In the genomic region with DNA sequence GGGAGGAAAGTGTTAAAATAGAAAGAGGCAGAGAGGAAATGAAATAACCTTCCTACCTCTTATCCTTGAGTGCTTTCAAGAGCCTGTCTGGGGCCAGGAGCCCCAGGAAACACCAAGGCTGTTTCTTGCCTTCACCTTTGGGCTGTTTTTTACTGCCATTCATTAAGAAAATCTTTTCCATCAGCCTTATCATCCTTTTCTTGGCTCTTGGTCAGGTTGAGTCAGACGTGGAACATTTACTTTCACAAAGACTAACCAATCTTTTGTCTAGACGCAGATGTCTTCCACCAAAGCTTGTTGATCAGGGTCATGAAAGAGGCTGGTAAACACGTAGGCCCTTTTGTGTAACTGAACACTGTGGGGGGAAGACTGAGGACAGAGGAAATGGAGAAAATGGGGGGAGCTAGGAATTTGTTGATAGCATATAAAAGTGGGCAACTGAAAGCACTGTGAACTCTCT, we compare ENCODE assay signal across 10 cellular contexts.
A peak's percentile ranks its signal among the peaks of the same experiment; 100 is the strongest.
DNase-seq lines count a peak whose midpoint lies in the region; ATAC-seq and TF ChIP-seq lines count a peak whose summit lies in the region.
"Had no signal": no experiment of that assay in that cellular context is flagged by ENCODE, and none has a peak within 500 bp of the region (broad histone marks: within the 10 kb centered on the region; RNA-seq: fewer than 3 reads in every experiment).

No MANE protein-coding gene starts in this region.

- H3K27me3 ChIP-seq in GM23338 (ENCODE audit: insufficient read depth) (no peaks in the 10 kb centered on the region), Panc1 (ENCODE audit: control insufficient read depth, insufficient read depth, low read length) (no peaks in the 10 kb centered on the region), left lung (no peaks in the 10 kb centered on the region)

- H3K36me3 Mint-ChIP-seq in GM23338 (ENCODE audit: low read depth) (no peaks in the 10 kb centered on the region), glutamatergic neuron (ENCODE audit: unreplicated experiment) (no peaks in the 10 kb centered on the region)

- H3K4me1 ChIP-seq in GM23338 (ENCODE audit: insufficient read depth): peaks cover 12% of the 10 kb centered on the region
- H3K4me1 ChIP-seq in Panc1 (ENCODE audit: control insufficient read depth, insufficient read depth, low read length): peaks cover 4% of the 10 kb centered on the region; the same call in 1 of the 2 replicates
- H3K4me1 ChIP-seq in left lung: peaks cover 29 to 64% of the 10 kb centered on the region in 2 donors

- no peaks in the 10 kb centered on the region for H4K20me1 ChIP-seq in GM23338 (replicated peaks; ENCODE audit: insufficient read depth)

- no peaks in the 10 kb centered on the region for H3F3A ChIP-seq in GM23338 (replicated peaks; ENCODE audit: low read depth)

- POLR2A ChIA-PET in Panc1 (lab: Charles Lee): no interaction called here

- CTCF ChIA-PET in Panc1 (lab: Charles Lee): no interaction called here

- peak overlapping the region; percentile 90 for H2AFZ ChIP-seq in GM23338

- H3K27ac ChIP-seq in GM23338 (ENCODE audit: low read depth) (no peak overlapping the region), Panc1 (ENCODE audit: low read length) (0 out of 2 replicates have a peak overlapping the region, but pooled peaks have one; percentile 41), left lung (peak overlapping the region; percentile 24 to 61)

- no peaks in the 10 kb centered on the region for H3K9me3 ChIP-seq in Panc1 (ENCODE audit: control insufficient read depth, insufficient read depth, low read depth, low read length)
- H3K9me3 ChIP-seq in left lung: no peaks in the 10 kb centered on the region

- H3K4me3 ChIP-seq in GM23338: no peak overlapping the region
- H3K4me3 ChIP-seq in Panc1 (ENCODE audit: low read depth in 2 of 2, low read length in 2 of 2): no peak overlapping the region
- H3K4me3 ChIP-seq in left lung: no peak overlapping the region

- H3K4me2 ChIP-seq in GM23338: no peak overlapping the region

- intact Hi-C loops in Panc1 (cut with micrococcal nuclease; ENCODE audit: unreplicated experiment) (no loop called here), left lung (cut with DNase I) (no loop called here), sciatic nerve (cut with DNase I) (no loop called here)

- H3K4me3 Mint-ChIP-seq in GM23338 (no peak overlapping the region), glutamatergic neuron (ENCODE audit: unreplicated experiment) (no peak overlapping the region)
- H3K4me3 Mint-ChIP-seq: activated CD4-positive, alpha-beta T cell treated with anti-CD3 and anti-CD28 coated beads, Interleukin-2, amount 10 ng/mL, durations not matched to agents 7 days and 5 days had no signal

- H3K4me1 Mint-ChIP-seq in GM23338: peaks cover 18% of the 10 kb centered on the region
- peaks cover 7% of the 10 kb centered on the region for H3K4me1 Mint-ChIP-seq in glutamatergic neuron (ENCODE audit: low read depth, unreplicated experiment)

- H3K9me3 Mint-ChIP-seq in GM23338: no peaks in the 10 kb centered on the region
- H3K9me3 Mint-ChIP-seq in glutamatergic neuron (ENCODE audit: unreplicated experiment): no peaks in the 10 kb centered on the region
- H3K9me3 Mint-ChIP-seq: activated CD4-positive, alpha-beta T cell treated with anti-CD3 and anti-CD28 coated beads, Interleukin-2, amount 10 ng/mL, durations not matched to agents 7 days and 5 days had no signal

- in situ Hi-C loops in Panc1 (cut with HindIII; ENCODE audit: low pct_unique_long_range_greater_than_20kb, low sequenced_read_pairs): no loop called here

- H3K27ac Mint-ChIP-seq in GM23338 (peak overlapping the region; percentile 51; the same call in 1 of the 2 replicates), glutamatergic neuron (ENCODE audit: unreplicated experiment) (no peak overlapping the region)
- H3K27ac Mint-ChIP-seq: activated CD4-positive, alpha-beta T cell treated with anti-CD3 and anti-CD28 coated beads, Interleukin-2, amount 10 ng/mL, durations not matched to agents 7 days and 5 days had no signal

- no peaks in the 10 kb centered on the region for H3K79me2 ChIP-seq in GM23338 (replicated peaks; ENCODE audit: insufficient read depth)

- peaks cover 22% of the 10 kb centered on the region for H3K9me2 ChIP-seq in GM23338 (ENCODE audit: insufficient read depth)

- no TSS peak for BruUV-seq in Panc1 (replicated peaks; lab: Mats Ljungman, UMichigan)

- peak; percentile 92 for DNase-seq in EH (ENCODE audit: low read depth)
- DNase-seq in GM23338 (ENCODE audit: low spot score): no peak
- DNase-seq in Panc1 (ENCODE audit: low read depth, low spot score): no peak
- no peak for DNase-seq in left lung
- no peak for DNase-seq in sciatic nerve (ENCODE audit: low spot score)
- no peak for DNase-seq in NCI-H510A treated with DMSO at 0.1 percent for 48 hours (lab: John Stamatoyannopoulos, UW)
- DNase-seq in glutamatergic neuron: no peak
- no peak for DNase-seq in NCI-H2081 (lab: John Stamatoyannopoulos, UW)
- DNase-seq: activated CD4-positive, alpha-beta T cell treated with anti-CD3 and anti-CD28 coated beads, Interleukin-2, amount 10 ng/mL, durations not matched to agents 7 days and 5 days; nucleus accumbens had no signal

- TF ChIP-seq CTCF in GM23338 (conservative IDR thresholded peaks at IDR 0.05; ENCODE audit: low read depth in 2 of 2): no peak
- TF ChIP-seq CTCF in Panc1 (IDR thresholded peaks at IDR 0.05): no peak
- no peak for TF ChIP-seq CTCF in left lung (IDR thresholded peaks at IDR 0.05)
- TF ChIP-seq CTCF in glutamatergic neuron (IDR thresholded peaks at IDR 0.05; ENCODE audit: partially characterized antibody, unreplicated experiment): no peak

- H3K36me3 ChIP-seq in GM23338 (ENCODE audit: insufficient read depth) (no peaks in the 10 kb centered on the region; the same call in 1 of the 2 replicates), Panc1 (ENCODE audit: control insufficient read depth, insufficient read depth, low read length) (no peaks in the 10 kb centered on the region), left lung (no peaks in the 10 kb centered on the region)

- H3K27me3 Mint-ChIP-seq in GM23338 (ENCODE audit: insufficient read depth, low read depth, poor library complexity) (peaks cover 2% of the 10 kb centered on the region), glutamatergic neuron (ENCODE audit: unreplicated experiment) (no peaks in the 10 kb centered on the region)

- ATAC-seq in GM23338 (no peak), Panc1 (no peak), left lung (peak; percentile 57), sciatic nerve (no peak)

TF ChIP-seq in GM23338, 12 proteins besides CTCF, POLR2A, EP300 and RAD21 (continues in another document):
- TF ChIP-seq NANOG (IDR thresholded peaks at IDR 0.05; ENCODE audit: borderline replicate concordance): no peak
- TF ChIP-seq, protein P1, sequence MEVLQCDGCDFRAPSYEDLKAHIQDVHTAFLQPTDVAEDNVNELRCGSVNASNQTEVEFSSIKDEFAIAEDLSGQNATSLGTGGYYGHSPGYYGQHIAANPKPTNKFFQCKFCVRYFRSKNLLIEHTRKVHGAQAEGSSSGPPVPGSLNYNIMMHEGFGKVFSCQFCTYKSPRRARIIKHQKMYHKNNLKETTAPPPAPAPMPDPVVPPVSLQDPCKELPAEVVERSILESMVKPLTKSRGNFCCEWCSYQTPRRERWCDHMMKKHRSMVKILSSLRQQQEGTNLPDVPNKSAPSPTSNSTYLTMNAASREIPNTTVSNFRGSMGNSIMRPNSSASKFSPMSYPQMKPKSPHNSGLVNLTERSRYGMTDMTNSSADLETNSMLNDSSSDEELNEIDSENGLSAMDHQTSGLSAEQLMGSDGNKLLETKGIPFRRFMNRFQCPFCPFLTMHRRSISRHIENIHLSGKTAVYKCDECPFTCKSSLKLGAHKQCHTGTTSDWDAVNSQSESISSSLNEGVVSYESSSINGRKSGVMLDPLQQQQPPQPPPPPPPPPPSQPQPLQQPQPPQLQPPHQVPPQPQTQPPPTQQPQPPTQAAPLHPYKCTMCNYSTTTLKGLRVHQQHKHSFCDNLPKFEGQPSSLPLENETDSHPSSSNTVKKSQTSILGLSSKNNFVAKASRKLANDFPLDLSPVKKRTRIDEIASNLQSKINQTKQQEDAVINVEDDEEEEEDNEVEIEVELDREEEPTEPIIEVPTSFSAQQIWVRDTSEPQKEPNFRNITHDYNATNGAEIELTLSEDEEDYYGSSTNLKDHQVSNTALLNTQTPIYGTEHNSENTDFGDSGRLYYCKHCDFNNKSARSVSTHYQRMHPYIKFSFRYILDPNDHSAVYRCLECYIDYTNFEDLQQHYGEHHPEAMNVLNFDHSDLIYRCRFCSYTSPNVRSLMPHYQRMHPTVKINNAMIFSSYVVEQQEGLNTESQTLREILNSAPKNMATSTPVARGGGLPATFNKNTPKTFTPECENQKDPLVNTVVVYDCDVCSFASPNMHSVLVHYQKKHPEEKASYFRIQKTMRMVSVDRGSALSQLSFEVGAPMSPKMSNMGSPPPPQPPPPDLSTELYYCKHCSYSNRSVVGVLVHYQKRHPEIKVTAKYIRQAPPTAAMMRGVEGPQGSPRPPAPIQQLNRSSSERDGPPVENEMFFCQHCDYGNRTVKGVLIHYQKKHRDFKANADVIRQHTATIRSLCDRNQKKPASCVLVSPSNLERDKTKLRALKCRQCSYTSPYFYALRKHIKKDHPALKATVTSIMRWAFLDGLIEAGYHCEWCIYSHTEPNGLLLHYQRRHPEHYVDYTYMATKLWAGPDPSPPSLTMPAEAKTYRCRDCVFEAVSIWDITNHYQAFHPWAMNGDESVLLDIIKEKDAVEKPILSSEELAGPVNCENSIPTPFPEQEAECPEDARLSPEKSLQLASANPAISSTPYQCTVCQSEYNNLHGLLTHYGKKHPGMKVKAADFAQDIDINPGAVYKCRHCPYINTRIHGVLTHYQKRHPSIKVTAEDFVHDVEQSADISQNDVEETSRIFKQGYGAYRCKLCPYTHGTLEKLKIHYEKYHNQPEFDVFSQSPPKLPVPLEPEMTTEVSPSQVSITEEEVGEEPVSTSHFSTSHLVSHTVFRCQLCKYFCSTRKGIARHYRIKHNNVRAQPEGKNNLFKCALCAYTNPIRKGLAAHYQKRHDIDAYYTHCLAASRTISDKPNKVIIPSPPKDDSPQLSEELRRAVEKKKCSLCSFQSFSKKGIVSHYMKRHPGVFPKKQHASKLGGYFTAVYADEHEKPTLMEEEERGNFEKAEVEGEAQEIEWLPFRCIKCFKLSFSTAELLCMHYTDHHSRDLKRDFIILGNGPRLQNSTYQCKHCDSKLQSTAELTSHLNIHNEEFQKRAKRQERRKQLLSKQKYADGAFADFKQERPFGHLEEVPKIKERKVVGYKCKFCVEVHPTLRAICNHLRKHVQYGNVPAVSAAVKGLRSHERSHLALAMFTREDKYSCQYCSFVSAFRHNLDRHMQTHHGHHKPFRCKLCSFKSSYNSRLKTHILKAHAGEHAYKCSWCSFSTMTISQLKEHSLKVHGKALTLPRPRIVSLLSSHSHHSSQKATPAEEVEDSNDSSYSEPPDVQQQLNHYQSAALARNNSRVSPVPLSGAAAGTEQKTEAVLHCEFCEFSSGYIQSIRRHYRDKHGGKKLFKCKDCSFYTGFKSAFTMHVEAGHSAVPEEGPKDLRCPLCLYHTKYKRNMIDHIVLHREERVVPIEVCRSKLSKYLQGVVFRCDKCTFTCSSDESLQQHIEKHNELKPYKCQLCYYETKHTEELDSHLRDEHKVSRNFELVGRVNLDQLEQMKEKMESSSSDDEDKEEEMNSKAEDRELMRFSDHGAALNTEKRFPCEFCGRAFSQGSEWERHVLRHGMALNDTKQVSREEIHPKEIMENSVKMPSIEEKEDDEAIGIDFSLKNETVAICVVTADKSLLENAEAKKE (CRISPR knock-in tag; IDR thresholded peaks at IDR 0.05): no peak
- TF ChIP-seq ZNF114 (CRISPR knock-in tag; IDR thresholded peaks at IDR 0.05): no peak
